25 cellular contexts compared by ENCODE assay signal in the genomic region with DNA sequence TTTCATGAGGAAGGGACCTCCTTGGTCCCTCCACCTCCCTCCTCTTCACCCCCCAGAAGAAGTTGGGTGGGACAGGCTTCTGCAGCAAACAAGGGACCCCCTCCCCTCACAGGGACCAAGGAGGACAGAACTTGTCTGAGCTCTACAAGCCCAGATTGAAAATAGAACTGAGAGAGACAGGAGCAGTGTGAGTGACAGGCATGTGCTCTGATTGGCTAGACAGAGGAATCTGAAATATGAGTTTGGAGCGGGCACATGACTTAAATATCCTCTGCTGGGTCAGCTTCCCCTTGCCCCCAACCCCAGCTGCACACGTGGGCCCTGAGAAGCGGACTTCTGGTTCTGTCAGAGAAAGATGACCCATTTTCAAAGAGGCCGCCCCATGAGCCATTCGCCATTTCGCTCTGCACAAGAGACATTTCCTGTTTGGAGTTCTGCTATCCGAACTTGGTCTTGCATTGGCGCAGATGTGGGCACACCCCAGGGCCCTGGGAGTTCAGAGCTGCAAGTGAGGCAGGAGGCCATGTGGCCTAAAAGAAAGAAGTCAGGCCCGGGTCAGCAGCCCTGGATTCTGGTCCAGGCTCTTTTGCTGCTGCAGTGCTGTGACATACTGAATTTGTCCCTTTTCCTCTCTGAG. TPM values are rescaled to one million over a fixed set of nuclear protein-coding genes. Genes with fewer than 3 reads are reported as not detected.
"Had no signal": no experiment of that assay in that cellular context is flagged by ENCODE, and none has a peak within 500 bp of the region (broad histone marks: within the 10 kb centered on the region; RNA-seq: fewer than 3 reads in every experiment).

No MANE protein-coding gene starts in this region.

- H3K4me1 ChIP-seq: uterus had no signal

- ATAC-seq: activated T-cell treated with anti-CD3 and anti-CD28 coated beads, Interleukin-2, amount 50 U/mL, for 4 hours; left colon; natural killer cell; stimulated activated effector memory CD8-positive, alpha-beta T cell treated with anti-CD3 and anti-CD28 coated beads, Interleukin-12 subunit alpha, Interleukin-12 subunit beta, amount 100 ng/mL, for 72 hours; T-helper 17 cell had no signal

- DNase-seq: activated CD4-positive, alpha-beta T cell treated with anti-CD3 and anti-CD28 coated beads for 4 hours; activated CD4-positive, alpha-beta T cell treated with anti-CD3 and anti-CD28 coated beads, Interleukin-2, amount 50 U/mL, for 48 hours; activated CD4-positive, CD25-positive, alpha-beta regulatory T cell; activated CD8-positive, alpha-beta memory T cell treated with anti-CD3 and anti-CD28 coated beads, Interleukin-2, amount 50 U/mL, for 48 hours; activated naive CD4-positive, alpha-beta T cell; activated naive CD8-positive, alpha-beta T cell treated with anti-CD3 and anti-CD28 coated beads for 36 hours; activated T-cell treated with anti-CD3 and anti-CD28 coated beads, Interleukin-2, amount 50 U/mL, for 4 hours; effector memory CD4-positive, alpha-beta T cell; head of caudate nucleus; islet precursor cell; left colon; natural killer cell; stimulated activated CD4-positive, alpha-beta T cell treated with anti-CD3 and anti-CD28 coated beads, Interleukin-2, amount 100 ng/mL, for 24 hours; stomach; T-helper 17 cell; transverse colon; uterus had no signal

- H3K27ac ChIP-seq: esophagus muscularis mucosa, skin epidermis, stomach, suprapubic skin, transverse colon, uterus had no signal

- H3K9me3 Mint-ChIP-seq: activated naive CD8-positive, alpha-beta T cell treated with anti-CD3 and anti-CD28 coated beads for 36 hours; activated T-cell treated with anti-CD3 and anti-CD28 coated beads, Interleukin-2, amount 50 U/mL, for 4 hours; activated T-helper 2 cell treated with anti-CD3 and anti-CD28 coated beads, Interferon-gamma antibody, Interleukin-2, Interleukin-4, amounts not matched to agents 10 μg/mL and 5 μg/mL and 100 μg/mL, durations not matched to agents 14 hours and 24 hours and 36 hours; central memory CD8-positive, alpha-beta T cell; natural killer cell; stimulated activated effector memory CD8-positive, alpha-beta T cell treated with anti-CD3 and anti-CD28 coated beads, Interleukin-12 subunit alpha, Interleukin-12 subunit beta, amount 100 ng/mL, for 72 hours had no signal

- H3K9me3 ChIP-seq: esophagus muscularis mucosa, stomach, suprapubic skin, transverse colon, uterus had no signal

- H3K36me3 ChIP-seq: esophagus muscularis mucosa, stomach, suprapubic skin, transverse colon, uterus had no signal

- H3K36me3 Mint-ChIP-seq: natural killer cell; stimulated activated effector memory CD8-positive, alpha-beta T cell treated with anti-CD3 and anti-CD28 coated beads, Interleukin-12 subunit alpha, Interleukin-12 subunit beta, amount 100 ng/mL, for 72 hours had no signal

- H3K4me3 Mint-ChIP-seq: activated naive CD8-positive, alpha-beta T cell treated with anti-CD3 and anti-CD28 coated beads for 36 hours; activated T-cell treated with anti-CD3 and anti-CD28 coated beads, Interleukin-2, amount 50 U/mL, for 4 hours; central memory CD8-positive, alpha-beta T cell; natural killer cell; stimulated activated effector memory CD8-positive, alpha-beta T cell treated with anti-CD3 and anti-CD28 coated beads, Interleukin-12 subunit alpha, Interleukin-12 subunit beta, amount 100 ng/mL, for 72 hours had no signal

- H3K27me3 ChIP-seq: uterus had no signal

- H3K27ac Mint-ChIP-seq: activated naive CD8-positive, alpha-beta T cell treated with anti-CD3 and anti-CD28 coated beads for 36 hours; activated T-helper 2 cell treated with anti-CD3 and anti-CD28 coated beads, Interferon-gamma antibody, Interleukin-2, Interleukin-4, amounts not matched to agents 10 μg/mL and 5 μg/mL and 100 μg/mL, durations not matched to agents 14 hours and 24 hours and 36 hours; natural killer cell; progenitor cell of endocrine pancreas; stimulated activated effector memory CD8-positive, alpha-beta T cell treated with anti-CD3 and anti-CD28 coated beads, Interleukin-12 subunit alpha, Interleukin-12 subunit beta, amount 100 ng/mL, for 72 hours; T-helper 17 cell had no signal

- H3K4me3 ChIP-seq: esophagus muscularis mucosa, lung, skin epidermis, stomach, suprapubic skin, transverse colon, uterus had no signal

- H3K27me3 Mint-ChIP-seq: T-helper 17 cell had no signal

RNA-seq across cellular contexts. Expression of a gene that starts 5.4 kb away (rescaled TPM):
- total RNA-seq: stomach had no signal
